ENCODE assay signal across 10 cellular contexts in genomic region chr7:106057204-106057961, GRCh38. TPM values are rescaled to one million over a fixed set of nuclear protein-coding genes. Genes with fewer than 3 reads are reported as not detected.
DNase-seq lines count a peak whose midpoint lies in the region; ATAC-seq and TF ChIP-seq lines count a peak whose summit lies in the region.
"Had no signal": no experiment of that assay in that cellular context is flagged by ENCODE, and none has a peak within 500 bp of the region (broad histone marks: within the 10 kb centered on the region; RNA-seq: fewer than 3 reads in every experiment).

No MANE protein-coding gene starts in this region.

- peak overlapping the region; percentile 80 for H3K9ac ChIP-seq in Karpas-422 (ENCODE audit: low read length)

- H3K4me2 ChIP-seq in Karpas-422 (ENCODE audit: low read depth, low read length, poor library complexity, severe bottlenecking) = peak overlapping the region; percentile 82

- H3K36me3 ChIP-seq in Karpas-422 (ENCODE audit: insufficient read depth, low read length) (peaks cover 5% of the 10 kb centered on the region; the same call in 1 of the 2 replicates), sigmoid colon (no peaks in the 10 kb centered on the region)

- DNase-seq in GM12864 (ENCODE audit: low read depth) (no peak), Karpas-422 (peak; percentile 93), caudate nucleus (lab: John Stamatoyannopoulos, UW) (peak in 2 of 61 donors; percentile 13 to 35), sigmoid colon (peak; percentile 63), DMS 273 treated with DMSO at 0.1 percent for 48 hours (lab: John Stamatoyannopoulos, UW) (no peak), GOT3 (lab: John Stamatoyannopoulos, UW) (no peak)
- DNase-seq: NCI-H2081 treated with DMSO at 0.1 percent for 48 hours had no signal

- ATAC-seq in HG03280 (IDR thresholded peaks at IDR 0.05; ENCODE audit: unreplicated experiment) (no peak), HG03520 (IDR thresholded peaks at IDR 0.05; ENCODE audit: unreplicated experiment) (no peak)

- H3K79me2 ChIP-seq in Karpas-422 (ENCODE audit: low read length) = no peaks in the 10 kb centered on the region

- H3K27ac ChIP-seq in Karpas-422 (ENCODE audit: low read length) = peak overlapping the region; percentile 99
- peak overlapping the region; percentile 88 for H3K27ac ChIP-seq in caudate nucleus (ENCODE audit: low read depth, low read length)
- H3K27ac ChIP-seq in sigmoid colon = peak overlapping the region in 3 of 4 donors; percentile 68 to 89 (median 72)

- H3K4me1 ChIP-seq in Karpas-422 (ENCODE audit: low read length) (peaks cover 93% of the 10 kb centered on the region), sigmoid colon (peaks cover 0 to 54% (median 37%) of the 10 kb centered on the region in 4 donors)

- 65 to 71% methylated on average over 10 of the region's 10 CpGs for WGBS in sigmoid colon, 2 donors

- H3K27me3 ChIP-seq in Karpas-422 (ENCODE audit: low read length) (no peaks in the 10 kb centered on the region), sigmoid colon (no peaks in the 10 kb centered on the region)
- H3K27me3 ChIP-seq: body of pancreas had no signal

- peak overlapping the region; percentile 13 for H3K4me3 ChIP-seq in GM12864 (ENCODE audit: low read depth, low read length)
- peak overlapping the region; percentile 54 for H3K4me3 ChIP-seq in Karpas-422 (ENCODE audit: low read length)
- no peak overlapping the region for H3K4me3 ChIP-seq in sigmoid colon
- H3K4me3 ChIP-seq: body of pancreas had no signal

- intact Hi-C loops in sigmoid colon (cut with DNase I) = loop anchor here (1.0 to 10.0 kb wide), 2 partner anchors 97 to 367 kb away; no protein-coding TSS in a partner anchor

- H2AFZ ChIP-seq in Karpas-422 (ENCODE audit: low read length) = no peak overlapping the region

- H3K9me3 ChIP-seq in Karpas-422 (ENCODE audit: low read length) (no peaks in the 10 kb centered on the region), sigmoid colon (no peaks in the 10 kb centered on the region)
- H3K9me3 ChIP-seq: body of pancreas had no signal

- H3K9me2 ChIP-seq in Karpas-422 (replicated peaks; ENCODE audit: insufficient read depth, low read length) = no peaks in the 10 kb centered on the region

- TF ChIP-seq POLR2A in sigmoid colon (IDR thresholded peaks at IDR 0.05) = no peak

- TF ChIP-seq EP300 in sigmoid colon (IDR thresholded peaks at IDR 0.05) = no peak

- no peak for TF ChIP-seq CTCF in GM12864 (IDR thresholded peaks at IDR 0.05; ENCODE audit: low read depth, low read length, missing control alignments)
- no peak for TF ChIP-seq CTCF in sigmoid colon (IDR thresholded peaks at IDR 0.05)

- no peaks in the 10 kb centered on the region for H4K20me1 ChIP-seq in Karpas-422 (ENCODE audit: insufficient read depth, low read depth, low read length)

RNA-seq across cellular contexts. Expression of gene SYPL1, which starts 54.7 kb away (rescaled TPM):
- total RNA-seq in Karpas-422 (2014; rRNA removed; shearing (Covaris generic); ENCODE audit: low replicate concordance) = 88.9 and 251 TPM in 2 replicates
- 100 to 1,000 TPM in 3 of 4 donors, 10 to 100 TPM in 1; 99.5 to 184 (median 144) TPM for total RNA-seq in sigmoid colon
- 10 to 100 TPM; 21.0 to 84.0 (median 24.3) TPM for polyA plus RNA-seq in sigmoid colon

Comparison
In these comparisons a context has a peak if more than half of its experiments do, and no peak if none do; other contexts are left out.
1. DNase-seq: peak in Karpas-422 (single experiment) and sigmoid colon (single experiment); none in GM12864 (single experiment), DMS 273 treated with DMSO at 0.1 percent for 48 hours (single experiment) and GOT3 (single experiment).
2. H3K4me3 ChIP-seq: peak in GM12864 (single experiment) and Karpas-422 (single experiment); none in sigmoid colon (0 of 4).
3. Peak in every context shown above with its lines, with median percentiles within 50 percentile points of each other: H3K27ac ChIP-seq.